8 cellular contexts compared by ENCODE assay signal in the genomic region with DNA sequence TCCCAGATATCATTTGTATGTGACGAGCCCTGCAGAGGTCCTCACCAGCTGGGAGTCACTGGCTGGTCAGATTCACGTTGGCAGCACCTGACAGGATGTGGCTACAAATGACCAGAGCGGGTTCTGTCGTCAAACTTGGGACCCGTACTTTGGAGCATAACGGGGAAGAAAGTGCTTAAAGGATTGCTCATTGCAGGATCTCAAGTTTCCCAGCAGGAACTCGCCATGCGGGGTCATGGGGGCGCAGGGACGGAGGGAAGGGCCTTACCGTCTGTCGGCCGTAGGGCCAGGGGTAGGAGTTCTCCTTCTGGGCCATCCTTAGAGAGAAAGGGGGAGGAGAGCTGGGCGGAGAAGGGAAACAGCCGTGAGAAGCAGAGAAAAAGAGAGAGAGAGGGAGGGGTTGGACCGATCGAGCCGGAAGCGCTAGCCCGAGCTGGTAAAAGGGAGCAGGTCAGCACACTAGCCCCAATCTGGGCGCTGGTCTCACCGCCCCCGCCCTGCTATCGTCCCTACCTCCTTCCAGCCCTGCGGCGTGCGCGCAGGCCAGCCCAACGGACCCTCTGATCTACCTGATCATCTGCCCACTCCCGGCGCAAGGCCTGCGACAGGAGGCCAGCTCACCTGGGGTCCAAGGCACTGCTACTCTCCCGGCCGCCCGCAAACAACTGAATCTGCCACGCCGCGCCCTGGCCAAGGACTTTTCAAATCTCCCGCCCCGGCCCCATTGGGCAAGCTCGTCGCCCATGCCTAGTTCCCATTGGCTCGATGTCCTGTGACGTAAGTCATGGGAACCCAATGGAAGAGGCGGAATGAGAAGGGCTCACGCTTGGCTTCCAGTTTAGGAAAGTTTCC. TPM values are rescaled to one million over a fixed set of nuclear protein-coding genes. Genes with fewer than 3 reads are reported as not detected.
DNase-seq lines count a peak whose midpoint lies in the region; ATAC-seq and TF ChIP-seq lines count a peak whose summit lies in the region.

A gene (minus strand): TSS at position 667 of the 852 bp plus-strand sequence. CDS start 351 bp downstream, at position 316.

- H3K9me3 Mint-ChIP-seq in Calu3 (ENCODE audit: low read depth, unreplicated experiment) = no peaks in the 10 kb centered on the region

- H3K4me3 ChIP-seq in HUES6 (ENCODE audit: low read depth, low read length) (peak within 1 kb of the TSS; percentile 78), OCI-LY7 (ENCODE audit: low read depth, low read length, poor library complexity, severe bottlenecking) (peak within 1 kb of the TSS; percentile 92), epithelial cell of esophagus (ENCODE audit: low read length) (peak within 1 kb of the TSS; percentile 74)

- POLR2A ChIA-PET in OCI-LY7 (lab: Charles Lee) = interaction anchor here (0.5 to 7.7 kb wide), 12 partner anchors 9 to 90 kb away, joined by 3 to 75 read pairs (median 5); a partner anchor contains a TSS

- peak within 1 kb of the TSS; percentile 100 for H3K4me2 ChIP-seq in OCI-LY7 (ENCODE audit: low read length)

- H3K27me3 ChIP-seq in HUES6 (ENCODE audit: control insufficient read depth, insufficient read depth, low read length) = no peaks in the 10 kb centered on the region

- TF ChIP-seq CTCF in Calu3 (IDR thresholded peaks at IDR 0.05; ENCODE audit: unreplicated experiment) (no peak), OCI-LY7 (conservative IDR thresholded peaks at IDR 0.05; ENCODE audit: low read length) (no peak), epithelial cell of esophagus (IDR thresholded peaks at IDR 0.05; ENCODE audit: insufficient read depth, low read depth, low read length, missing control alignments) (no peak)

- H3K9me3 ChIP-seq in HUES6 (ENCODE audit: control insufficient read depth, insufficient read depth, low read depth, low read length) (no peaks in the 10 kb centered on the region), OCI-LY7 (ENCODE audit: low read length) (no peaks in the 10 kb centered on the region)

- H4K20me1 ChIP-seq in OCI-LY7 (ENCODE audit: insufficient read depth, low read length) = peaks cover 3% of the 10 kb centered on the region; the same call in 1 of the 2 replicates

- H3K9ac ChIP-seq in HUES6 (ENCODE audit: low read length) = peak within 1 kb of the TSS; percentile 95

- DNase-seq in Calu3 = peak; percentile 92
- DNase-seq in OCI-LY7 (ENCODE audit: low spot score) = peak; percentile 96
- DNase-seq in activated CD8-positive, alpha-beta memory T cell treated with anti-CD3 and anti-CD28 coated beads, Interleukin-2, amount 50 U/mL, for 48 hours = peak; percentile 94
- peak; percentile 97 for DNase-seq in epithelial cell of esophagus (ENCODE audit: low read depth)
- peak; percentile 96 for DNase-seq in mucosa of gallbladder (ENCODE audit: low spot score)
- DNase-seq in stimulated activated CD8-positive, alpha-beta memory T cell treated with anti-CD3 and anti-CD28 coated beads, Interleukin-4, amount 100 ng/mL, for 24 hours (ENCODE audit: low read depth) = peak; percentile 82

- ATAC-seq in GM21423 (IDR thresholded peaks at IDR 0.05; ENCODE audit: unreplicated experiment) = peak; percentile 81

- TSS peak; percentile 88 for BruUV-seq in Calu3 (replicated peaks; lab: Mats Ljungman, UMichigan)
- BruUV-seq in OCI-LY7 (replicated peaks; lab: Mats Ljungman, UMichigan) = TSS peak; percentile 92

- peaks cover 38% of the 10 kb centered on the region for H3K36me3 Mint-ChIP-seq in Calu3 (ENCODE audit: insufficient read depth, unreplicated experiment)

- H3K9me2 ChIP-seq in OCI-LY7 (ENCODE audit: insufficient read depth, low read length) = no peaks in the 10 kb centered on the region

- 0 out of 2 replicates have a peak, but pooled peaks cover 4% of the 10 kb centered on the region for H3K4me1 ChIP-seq in HUES6 (ENCODE audit: control insufficient read depth, insufficient read depth, low read length)
- H3K4me1 ChIP-seq in OCI-LY7 (ENCODE audit: insufficient read depth, low read length, poor library complexity, severe bottlenecking) = peaks cover 19% of the 10 kb centered on the region

- CTCF ChIA-PET in Calu3 (lab: Charles Lee) (interaction anchor here (0.6 to 1.9 kb wide), 3 partner anchors 11 to 20 kb away, joined by 3 to 12 read pairs (median 7); a partner anchor contains a TSS), OCI-LY7 (lab: Charles Lee; ENCODE audit: unreplicated experiment) (interaction anchor here (0.5 to 1.0 kb wide), 4 partner anchors 12 to 771 kb away, joined by 3 to 4 read pairs (median 3); no protein-coding TSS in a partner anchor)

- H3K27me3 Mint-ChIP-seq in Calu3 (ENCODE audit: unreplicated experiment) = no peaks in the 10 kb centered on the region

- H2AFZ ChIP-seq in OCI-LY7 (ENCODE audit: low read length) = peak within 1 kb of the TSS; percentile 72

- H3K36me3 ChIP-seq in HUES6 (ENCODE audit: control insufficient read depth, insufficient read depth, low read length) = peaks cover 30% of the 10 kb centered on the region
- peaks cover 46% of the 10 kb centered on the region for H3K36me3 ChIP-seq in OCI-LY7 (ENCODE audit: insufficient read depth, low read length)

- H3K27ac Mint-ChIP-seq in Calu3 (ENCODE audit: unreplicated experiment) = peak within 1 kb of the TSS; percentile 87

- H3K27ac ChIP-seq in HUES6 (ENCODE audit: low read depth, low read length) = peak within 1 kb of the TSS; percentile 78
- H3K27ac ChIP-seq in OCI-LY7 (ENCODE audit: low read depth, low read length, poor library complexity, severe bottlenecking) = peak within 1 kb of the TSS; percentile 88

- peak within 1 kb of the TSS; percentile 92 for H3K4me3 Mint-ChIP-seq in Calu3 (ENCODE audit: low read depth, unreplicated experiment)

- intact Hi-C loops in Calu3 (cut with micrococcal nuclease; ENCODE audit: unreplicated experiment) (no loop called here), OCI-LY7 (cut with micrococcal nuclease; ENCODE audit: unreplicated experiment) (loop anchor here (1.0 to 5.0 kb wide), 4 partner anchors 12 to 90 kb away; a partner anchor contains a TSS)

- H3K79me2 ChIP-seq in OCI-LY7 (ENCODE audit: insufficient read depth, low read depth, low read length) = peaks cover 38% of the 10 kb centered on the region

- peaks cover 6% of the 10 kb centered on the region for H3K4me1 Mint-ChIP-seq in Calu3 (ENCODE audit: low read depth, unreplicated experiment)

RNA-seq across cellular contexts. Expression of the gene that starts here (rescaled TPM):
- total RNA-seq in Calu3 (2022) (66.8 and 78.9 TPM in 2 replicates), OCI-LY7 (2022) (310 and 323 TPM in 2 replicates), mucosa of gallbladder (1.9 TPM)
- total RNA-seq in OCI-LY7 (2014; rRNA removed; shearing (Covaris generic)) = 248 and 283 TPM in 2 replicates

Comparison
In these comparisons a context has a peak if more than half of its experiments do, and no peak if none do; other contexts are left out.
1. Peak in every context shown above with its lines: DNase-seq, ATAC-seq, H3K4me3 ChIP-seq and H3K27ac ChIP-seq.
2. RNA of the gene that starts here (total RNA-seq): 248 to 323 TPM in OCI-LY7 and 66.8 to 78.9 TPM in Calu3; 1.9 TPM in mucosa of gallbladder (single experiment); every median in the first group is over 10 times any median in the second.